In the genomic region with DNA sequence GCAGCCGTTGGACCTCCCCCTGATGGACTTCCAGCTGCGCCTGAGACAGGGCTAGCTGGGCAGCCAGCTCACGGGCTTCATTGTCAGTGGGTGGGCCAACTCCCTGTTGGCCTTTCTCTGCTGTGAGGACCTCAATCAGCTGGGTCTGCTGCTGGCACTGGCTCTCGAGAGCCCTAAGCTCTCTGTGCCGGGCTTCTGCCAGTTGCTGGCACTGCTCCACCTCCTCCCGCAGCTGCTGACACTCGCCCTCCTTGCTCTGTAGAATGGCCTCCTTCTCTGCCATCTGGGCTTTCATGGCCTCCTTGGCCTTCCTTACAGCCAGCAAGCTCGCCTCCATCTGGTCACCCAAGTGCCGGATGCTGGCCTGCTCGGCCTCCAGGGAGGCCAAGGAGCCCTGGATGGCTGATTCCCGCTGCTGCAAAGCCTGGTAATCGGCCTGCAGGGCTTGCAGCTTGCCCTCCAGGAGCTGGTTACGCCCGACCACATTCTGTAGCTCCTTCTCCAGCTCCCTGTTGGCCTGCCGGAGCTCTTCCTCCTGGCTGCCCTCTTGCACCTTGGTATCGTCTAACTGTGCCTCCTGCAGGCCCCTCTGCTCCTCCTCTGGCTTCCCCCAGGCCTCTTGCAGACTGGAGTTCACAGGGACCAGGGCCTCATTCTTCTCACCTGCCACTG, we compare ENCODE assay signal across 1 cellular context.
TF ChIP-seq lines count a peak whose summit lies in the region.

No MANE protein-coding gene starts in this region.

TF ChIP-seq in HepG2, 621 proteins besides CTCF, POLR2A, EP300 and RAD21:
- TF ChIP-seq ZNF562 (CRISPR knock-in tag; IDR thresholded peaks at IDR 0.05; ENCODE audit: borderline replicate concordance) (no peak), FOXA3 (CRISPR knock-in tag; IDR thresholded peaks at IDR 0.05) (no peak)
TF ChIP-seq in HepG2: peak in this region for 0.
